In the genomic region with DNA sequence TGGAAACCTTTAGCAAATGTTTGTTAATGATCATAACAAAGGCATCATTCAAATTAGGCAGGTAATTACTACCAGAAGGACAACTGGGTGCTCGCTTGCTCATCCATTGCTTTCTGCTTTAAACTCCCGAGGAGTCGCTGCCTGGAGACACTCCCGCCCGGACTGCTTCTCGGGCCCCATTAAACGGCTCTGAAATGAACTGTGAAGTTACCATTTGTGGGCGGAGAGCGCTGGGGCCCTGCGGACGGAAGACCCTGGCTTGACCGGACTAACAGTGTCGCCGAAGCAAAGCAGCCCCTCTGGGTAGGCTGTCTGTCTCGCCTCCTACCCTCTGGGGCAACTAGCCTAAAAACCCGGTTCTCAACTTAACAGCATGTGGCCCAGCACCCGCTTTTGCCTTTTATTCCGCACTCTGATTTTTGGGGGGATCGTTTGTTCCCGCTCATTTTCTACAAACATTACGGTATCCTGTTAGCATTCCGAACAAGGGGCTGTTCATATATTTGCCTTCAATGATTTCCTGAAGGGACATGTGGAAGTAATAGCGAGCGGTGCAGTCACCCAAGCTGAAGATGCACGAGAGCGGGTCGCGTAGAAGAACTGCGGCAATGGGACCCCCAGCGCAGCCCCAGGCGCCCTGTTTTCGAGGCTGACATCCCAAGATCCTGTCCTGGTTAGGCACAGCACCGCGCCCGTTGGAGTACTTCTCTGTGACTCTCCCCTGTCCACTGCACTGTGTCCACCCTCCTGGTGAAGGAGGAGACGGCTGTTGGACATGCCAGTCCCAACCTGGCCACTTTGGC, we compare ENCODE assay signal across 8 cellular contexts. TPM values are rescaled to one million over a fixed set of nuclear protein-coding genes. Genes with fewer than 3 reads are reported as not detected.
A peak's percentile ranks its signal among the peaks of the same experiment; 100 is the strongest.
DNase-seq lines count a peak whose midpoint lies in the region; ATAC-seq and TF ChIP-seq lines count a peak whose summit lies in the region.

No MANE protein-coding gene starts in this region.

- ATAC-seq in lung (ENCODE audit: insufficient read depth, low FRiP score) (no peak), HG02981 (IDR thresholded peaks at IDR 0.05; ENCODE audit: unreplicated experiment) (no peak)

- POLR2A ChIA-PET in activated CD4-positive, alpha-beta T cell treated with anti-CD3 and anti-CD28 coated beads, Interleukin-2, amount 10 ng/mL, durations not matched to agents 7 days and 5 days (lab: Charles Lee), result no interaction called here
- POLR2A ChIA-PET in OCI-LY7 (lab: Charles Lee), result no interaction called here

- peaks cover 7% of the 10 kb centered on the region for H3K27me3 ChIP-seq in lung (ENCODE audit: control insufficient read depth, insufficient read depth)
- H3K27me3 ChIP-seq in vagina, result peaks cover 19% of the 10 kb centered on the region

- H3K27me3 Mint-ChIP-seq in activated CD4-positive, alpha-beta T cell treated with anti-CD3 and anti-CD28 coated beads, Interleukin-2, amount 10 ng/mL, durations not matched to agents 7 days and 5 days, result peaks cover 92% of the 10 kb centered on the region
- peaks cover 100% of the 10 kb centered on the region for H3K27me3 Mint-ChIP-seq in dendritic cell treated with granulocyte-macrophage colony-stimulating factor and Interleukin-4, amounts not matched to agents 40 ng/mL and 50 ng/mL, for 4 days

- peak overlapping the region; percentile 69 for H3K27ac Mint-ChIP-seq in activated CD4-positive, alpha-beta T cell treated with anti-CD3 and anti-CD28 coated beads, Interleukin-2, amount 10 ng/mL, durations not matched to agents 7 days and 5 days
- no peak overlapping the region for H3K27ac Mint-ChIP-seq in dendritic cell treated with granulocyte-macrophage colony-stimulating factor and Interleukin-4, amounts not matched to agents 40 ng/mL and 50 ng/mL, for 4 days

- intact Hi-C loops in OCI-LY7 (cut with micrococcal nuclease; ENCODE audit: unreplicated experiment) (no loop called here), vagina (cut with DNase I) (loop anchor here (10.0 kb wide), 1 partner anchor 1853 kb away; no protein-coding TSS in a partner anchor)
- intact Hi-C loops in dendritic cell treated with granulocyte-macrophage colony-stimulating factor and Interleukin-4, amounts not matched to agents 40 ng/mL and 50 ng/mL, for 4 days (cut with micrococcal nuclease), result loop anchor here (2.0 kb wide), 1 partner anchor 321 kb away; no protein-coding TSS in a partner anchor

- no peaks in the 10 kb centered on the region for H3K9me2 ChIP-seq in OCI-LY7 (ENCODE audit: insufficient read depth, low read length)

- peaks cover 3% of the 10 kb centered on the region for H3K36me3 Mint-ChIP-seq in activated CD4-positive, alpha-beta T cell treated with anti-CD3 and anti-CD28 coated beads, Interleukin-2, amount 10 ng/mL, durations not matched to agents 7 days and 5 days (ENCODE audit: low read depth)
- no peaks in the 10 kb centered on the region for H3K36me3 Mint-ChIP-seq in dendritic cell treated with granulocyte-macrophage colony-stimulating factor and Interleukin-4, amounts not matched to agents 40 ng/mL and 50 ng/mL, for 4 days (ENCODE audit: low read depth)

- WGBS in lung, 2 donors, result 2 to 3% methylated on average over 36 of the region's 36 CpGs

- H2AFZ ChIP-seq in OCI-LY7 (ENCODE audit: low read length), result no peak overlapping the region

- H3K9me3 ChIP-seq in OCI-LY7 (ENCODE audit: low read length) (no peaks in the 10 kb centered on the region), lung (ENCODE audit: control insufficient read depth in 2 of 2, insufficient read depth in 1 of 2, low read length in 1 of 2) (peaks cover 0 to 3% of the 10 kb centered on the region in 2 donors), vagina (no peaks in the 10 kb centered on the region)

- H3K27ac ChIP-seq in OCI-LY7 (ENCODE audit: low read depth, low read length, poor library complexity, severe bottlenecking) (no peak overlapping the region), lung (ENCODE audit: low read depth in 1 of 2, low read length in 1 of 2) (peak overlapping the region; percentile 2 to 40), vagina (peak overlapping the region; percentile 81)

- no peak overlapping the region for H3K4me3 Mint-ChIP-seq in activated CD4-positive, alpha-beta T cell treated with anti-CD3 and anti-CD28 coated beads, Interleukin-2, amount 10 ng/mL, durations not matched to agents 7 days and 5 days
- peak overlapping the region; percentile 67 for H3K4me3 Mint-ChIP-seq in dendritic cell treated with granulocyte-macrophage colony-stimulating factor and Interleukin-4, amounts not matched to agents 40 ng/mL and 50 ng/mL, for 4 days

- no peaks in the 10 kb centered on the region for H3K79me2 ChIP-seq in OCI-LY7 (ENCODE audit: insufficient read depth, low read depth, low read length)

- CTCF ChIA-PET in activated CD4-positive, alpha-beta T cell treated with anti-CD3 and anti-CD28 coated beads, Interleukin-2, amount 10 ng/mL, durations not matched to agents 7 days and 5 days (lab: Charles Lee), result interaction anchor here (1.0 to 3.2 kb wide), 2 partner anchors 121 to 298 kb away, joined by 3 to 9 read pairs; no protein-coding TSS in a partner anchor
- CTCF ChIA-PET in OCI-LY7 (lab: Charles Lee; ENCODE audit: unreplicated experiment), result no interaction called here

- H4K20me1 ChIP-seq in OCI-LY7 (ENCODE audit: insufficient read depth, low read length), result no peaks in the 10 kb centered on the region

- no TSS peak for BruUV-seq in OCI-LY7 (replicated peaks; lab: Mats Ljungman, UMichigan)

- DNase-seq in activated CD4-positive, alpha-beta T cell treated with anti-CD3 and anti-CD28 coated beads, Interleukin-2, amount 10 ng/mL, durations not matched to agents 7 days and 5 days, result no peak
- no peak for DNase-seq in activated CD4-positive, alpha-beta T cell treated with anti-CD3 and anti-CD28 coated beads, Interleukin-2, amount 50 U/mL, for 4 hours
- DNase-seq in OCI-LY7 (ENCODE audit: low spot score) (no peak), lung (ENCODE audit: low spot score) (no peak), vagina (ENCODE audit: extremely low spot score in 2 of 2) (peak in 1 of 2 donors; percentile 86), germinal center (ENCODE audit: low spot score) (no peak)

- H3K9me3 Mint-ChIP-seq in activated CD4-positive, alpha-beta T cell treated with anti-CD3 and anti-CD28 coated beads, Interleukin-2, amount 10 ng/mL, durations not matched to agents 7 days and 5 days, result no peaks in the 10 kb centered on the region
- H3K9me3 Mint-ChIP-seq in dendritic cell treated with granulocyte-macrophage colony-stimulating factor and Interleukin-4, amounts not matched to agents 40 ng/mL and 50 ng/mL, for 4 days, result no peaks in the 10 kb centered on the region

- H3K4me1 ChIP-seq in OCI-LY7 (ENCODE audit: insufficient read depth, low read length, poor library complexity, severe bottlenecking) (peaks cover 3% of the 10 kb centered on the region), lung (ENCODE audit: control insufficient read depth in 2 of 2, insufficient read depth in 2 of 2, low read length in 2 of 2) (peaks cover 0 to 21% of the 10 kb centered on the region in 2 donors), vagina (peaks cover 58% of the 10 kb centered on the region)

- peak overlapping the region; percentile 35; the same call in 1 of the 2 replicates for H3K4me2 ChIP-seq in OCI-LY7 (ENCODE audit: low read length)

- no peaks in the 10 kb centered on the region for H3K36me3 ChIP-seq in OCI-LY7 (ENCODE audit: insufficient read depth, low read length)
- no peaks in the 10 kb centered on the region for H3K36me3 ChIP-seq in lung (ENCODE audit: control insufficient read depth in 2 of 2, insufficient read depth in 2 of 2, low read length in 2 of 2)
- H3K36me3 ChIP-seq in vagina, result no peaks in the 10 kb centered on the region

- H3K4me1 Mint-ChIP-seq in activated CD4-positive, alpha-beta T cell treated with anti-CD3 and anti-CD28 coated beads, Interleukin-2, amount 10 ng/mL, durations not matched to agents 7 days and 5 days, result peaks cover 31% of the 10 kb centered on the region
- peaks cover 69% of the 10 kb centered on the region for H3K4me1 Mint-ChIP-seq in dendritic cell treated with granulocyte-macrophage colony-stimulating factor and Interleukin-4, amounts not matched to agents 40 ng/mL and 50 ng/mL, for 4 days (ENCODE audit: low read depth)

- TF ChIP-seq POLR2A in vagina (IDR thresholded peaks at IDR 0.05), result no peak

- H3K4me3 ChIP-seq in OCI-LY7 (ENCODE audit: low read depth, low read length, poor library complexity, severe bottlenecking), result no peak overlapping the region
- peak overlapping the region; percentile 1 for H3K4me3 ChIP-seq in lung
- peak overlapping the region; percentile 37 to 65 for H3K4me3 ChIP-seq in vagina

- TF ChIP-seq CTCF in OCI-LY7 (conservative IDR thresholded peaks at IDR 0.05; ENCODE audit: low read length) (no peak), lung (IDR thresholded peaks at IDR 0.05; ENCODE audit: control extremely low read depth, extremely low read depth) (no peak), vagina (IDR thresholded peaks at IDR 0.05) (no peak)

RNA-seq across cellular contexts. Expression of a gene that starts 1.6 kb away (rescaled TPM):
- total RNA-seq in activated CD4-positive, alpha-beta T cell treated with anti-CD3 and anti-CD28 coated beads, Interleukin-2, amount 10 ng/mL, durations not matched to agents 7 days and 5 days, result not detected
- total RNA-seq in OCI-LY7 (2014; rRNA removed; shearing (Covaris generic)), result not detected in 2 replicates
- total RNA-seq in OCI-LY7 (2022) (not detected in 2 replicates), lung (100 to 1,000 TPM in 1 of 2 donors, 10 to 100 TPM in 1; 79.2 to 151 TPM), vagina (141 TPM)
- 10 to 100 TPM in 1 of 2 donors, 1 to 10 TPM in 1; 8.1 to 52.1 TPM for polyA plus RNA-seq in lung

Comparison
In these comparisons a context has a peak if more than half of its experiments do, and no peak if none do; other contexts are left out.
1. RNA of a gene that starts 1.6 kb away (total RNA-seq): 79.2 to 151 TPM in lung and 141 TPM in vagina (single experiment); not detected in activated CD4-positive, alpha-beta T cell treated with anti-CD3 and anti-CD28 coated beads, Interleukin-2, amount 10 ng/mL, durations not matched to agents 7 days and 5 days and not detected in OCI-LY7; every median in the first group is over 10 times any median in the second.